18 cellular contexts compared by ENCODE assay signal in genomic region chr6:27882624-27883023, GRCh38. TPM values are rescaled to one million over a fixed set of nuclear protein-coding genes. Genes with fewer than 3 reads are reported as not detected.
DNase-seq lines count a peak whose midpoint lies in the region; TF ChIP-seq lines count a peak whose summit lies in the region.
"Had no signal": no experiment of that assay in that cellular context is flagged by ENCODE, and none has a peak within 500 bp of the region (broad histone marks: within the 10 kb centered on the region; RNA-seq: fewer than 3 reads in every experiment).

No MANE protein-coding gene starts in this region.

- DNase-seq in A673 (ENCODE audit: low spot score): peak; percentile 58
- peak; percentile 74 for DNase-seq in choroid plexus epithelial cell (ENCODE audit: low read depth)
- no peak for DNase-seq in neural progenitor cell (ENCODE audit: low spot score)
- DNase-seq in HUDEP-2 (lab: John Stamatoyannopoulos, UW; ENCODE audit: unreplicated experiment in 76 of 76): no peak
- DNase-seq in DMS79 treated with DMSO at 0.1 percent for 48 hours (lab: John Stamatoyannopoulos, UW): no peak
- no peak for DNase-seq in GF-D8 (lab: John Stamatoyannopoulos, UW)
- DNase-seq in NCI-H1417 treated with DMSO at 0.1 percent for 48 hours (lab: John Stamatoyannopoulos, UW): no peak
- DNase-seq: BE2C; CD4-positive, alpha-beta memory T cell; MG63; NCI-H1092; NCI-H2081 treated with DMSO at 0.1 percent for 48 hours; NCI-H524 treated with DMSO at 0.1 percent for 48 hours; Right ventricle myocardium superior; SK-N-SH had no signal

- H3K27me3 Mint-ChIP-seq in neural progenitor cell (ENCODE audit: insufficient read depth, low read depth): peaks cover 8% of the 10 kb centered on the region

- no peaks in the 10 kb centered on the region for H4K20me1 ChIP-seq in neural progenitor cell (ENCODE audit: low read depth)

- no peak overlapping the region for H3K4me2 ChIP-seq in neural progenitor cell
- H3K4me2 ChIP-seq: SK-N-SH had no signal

- H3K79me2 ChIP-seq in neural progenitor cell (ENCODE audit: low read depth): no peaks in the 10 kb centered on the region

- TF ChIP-seq CTCF in A673 (conservative IDR thresholded peaks at IDR 0.05; ENCODE audit: low read depth, low read length): no peak
- TF ChIP-seq CTCF in choroid plexus epithelial cell (conservative IDR thresholded peaks at IDR 0.05; ENCODE audit: low read depth, low read length): no peak
- no peak for TF ChIP-seq CTCF in neural progenitor cell (IDR thresholded peaks at IDR 0.05)

- H3K27me3 ChIP-seq in A673 (replicated peaks; ENCODE audit: insufficient read depth, low read depth, low read length, poor library complexity) (no peaks in the 10 kb centered on the region), neural progenitor cell (no peaks in the 10 kb centered on the region)
- H3K27me3 ChIP-seq: BE2C, MG63 had no signal

- H3K27ac Mint-ChIP-seq in neural progenitor cell: peak overlapping the region; percentile 63
- H3K27ac Mint-ChIP-seq: CD4-positive, alpha-beta memory T cell had no signal

- H3K27ac ChIP-seq in A673 (ENCODE audit: low read depth, low read length, poor library complexity, severe bottlenecking) (peak overlapping the region; percentile 10), KOPT-K1 (ENCODE audit: low read depth, low read length, poor library complexity, severe bottlenecking) (peak overlapping the region; percentile 52), neural progenitor cell (no peak overlapping the region)
- H3K27ac ChIP-seq: 22Rv1 had no signal

- POLR2A ChIA-PET in A673 (lab: Charles Lee; ENCODE audit: low non-redundant PET): no interaction called here

- CTCF ChIA-PET in A673 (lab: Charles Lee): no interaction called here

- H3K9me3 ChIP-seq in A673 (ENCODE audit: low read depth, low read length, poor library complexity, severe bottlenecking): no peaks in the 10 kb centered on the region
- H3K9me3 ChIP-seq in KOPT-K1 (ENCODE audit: insufficient read depth, low read length, poor library complexity, severe bottlenecking): no peaks in the 10 kb centered on the region
- H3K9me3 ChIP-seq in neural progenitor cell (ENCODE audit: low read depth): no peaks in the 10 kb centered on the region
- H3K9me3 ChIP-seq: BE2C, MG63, SK-N-SH had no signal

- H3K36me3 ChIP-seq in A673 (ENCODE audit: insufficient read depth, low read length, poor library complexity, severe bottlenecking): no peaks in the 10 kb centered on the region
- no peaks in the 10 kb centered on the region for H3K36me3 ChIP-seq in KOPT-K1 (ENCODE audit: insufficient read depth, low read length)
- H3K36me3 ChIP-seq in neural progenitor cell: no peaks in the 10 kb centered on the region
- H3K36me3 ChIP-seq: BE2C, MG63 had no signal

- H3K4me3 ChIP-seq in A673 (ENCODE audit: low read depth, low read length, poor library complexity, severe bottlenecking) (no peak overlapping the region), choroid plexus epithelial cell (ENCODE audit: low read depth, low read length) (no peak overlapping the region), neural progenitor cell (no peak overlapping the region)
- H3K4me3 ChIP-seq: GM12878, MG63 had no signal

- peaks cover 8% of the 10 kb centered on the region for H3K4me1 Mint-ChIP-seq in neural progenitor cell

- H3K9me3 Mint-ChIP-seq in neural progenitor cell: peaks cover 7% of the 10 kb centered on the region
- H3K9me3 Mint-ChIP-seq: CD4-positive, alpha-beta memory T cell had no signal

- no peak overlapping the region for H3K4me3 Mint-ChIP-seq in neural progenitor cell
- H3K4me3 Mint-ChIP-seq: CD4-positive, alpha-beta memory T cell had no signal

- H2AFZ ChIP-seq in neural progenitor cell (replicated peaks): no peak overlapping the region

- H3F3A ChIP-seq in neural progenitor cell (ENCODE audit: low read depth): peaks cover 6% of the 10 kb centered on the region

- no TSS peak for BruUV-seq in A673 (replicated peaks; lab: Mats Ljungman, UMichigan)

- intact Hi-C loops in A673 (cut with micrococcal nuclease; ENCODE audit: unreplicated experiment): no loop called here

- H3K9ac ChIP-seq in neural progenitor cell: no peak overlapping the region
- H3K9ac ChIP-seq: SK-N-SH had no signal

- no peaks in the 10 kb centered on the region for H3K36me3 Mint-ChIP-seq in neural progenitor cell
- H3K36me3 Mint-ChIP-seq: CD4-positive, alpha-beta memory T cell had no signal

- no peaks in the 10 kb centered on the region for H3K4me1 ChIP-seq in A673 (ENCODE audit: insufficient read depth, low read length, poor library complexity, severe bottlenecking)
- no peaks in the 10 kb centered on the region for H3K4me1 ChIP-seq in neural progenitor cell
- H3K4me1 ChIP-seq: BE2C had no signal

RNA-seq across cellular contexts. Expression of gene OR2B2, which starts 29.6 kb away (rescaled TPM):
- total RNA-seq in A673 (2021): not detected in 2 replicates
- not detected in 2 replicates for total RNA-seq in neural progenitor cell (ENCODE audit: low replicate concordance)
- total RNA-seq: CD4-positive, alpha-beta memory T cell; GM12878; Right ventricle myocardium superior had no signal

Comparison
In these comparisons a context has a peak if more than half of its experiments do, and no peak if none do; other contexts are left out.
1. DNase-seq: peak in A673 (single experiment) and choroid plexus epithelial cell (single experiment); none in neural progenitor cell (single experiment), HUDEP-2 (0 of 76), DMS79 treated with DMSO at 0.1 percent for 48 hours (single experiment), GF-D8 (single experiment) and NCI-H1417 treated with DMSO at 0.1 percent for 48 hours (single experiment).